Comparison of ENCODE assay signal across 1 cellular context in the genomic region with DNA sequence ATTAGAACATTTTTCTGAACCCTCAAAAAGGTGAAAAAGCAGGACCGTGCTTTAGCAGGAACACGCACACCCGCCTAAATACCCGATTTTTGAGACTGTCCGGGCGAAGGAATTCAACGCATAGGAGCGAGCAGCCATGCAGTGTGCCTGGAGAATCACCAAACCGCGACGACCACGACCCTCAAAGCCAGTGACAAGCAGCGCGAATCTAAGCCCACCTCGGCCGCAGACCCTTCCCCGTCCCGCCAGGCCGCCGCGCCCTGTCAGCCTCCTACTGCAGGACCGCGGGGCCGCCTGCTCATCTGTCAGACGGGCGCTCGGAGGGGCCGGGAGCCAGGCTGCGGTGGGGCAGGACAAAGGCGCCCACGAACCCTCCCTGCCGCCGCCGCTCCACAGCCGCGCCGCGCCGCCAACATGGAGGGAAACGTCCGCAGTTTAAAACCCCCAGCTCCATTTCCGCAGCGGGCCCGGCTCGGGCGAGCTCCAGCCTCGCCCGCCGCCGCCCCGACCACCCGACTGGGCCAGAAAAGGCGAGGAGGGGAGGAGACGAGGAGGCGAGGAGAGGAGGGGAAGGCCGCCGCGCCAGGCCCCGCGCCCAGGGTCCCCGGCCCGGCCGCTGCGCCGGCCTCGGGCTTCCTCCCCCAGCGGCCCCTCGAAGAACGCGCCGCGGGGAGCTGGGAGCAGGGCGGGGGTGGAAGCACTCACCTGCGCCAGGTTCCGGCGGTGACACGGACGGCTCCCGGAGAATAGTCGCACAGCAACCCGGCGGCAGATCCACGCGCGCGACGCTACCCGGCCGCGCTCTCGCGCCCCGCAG.
TF ChIP-seq lines count a peak whose summit lies in the region.

TSS of gene LBR (minus strand) at position 790 of the 817 bp plus-strand sequence. CDS start 3,963 bp downstream, outside the sequence.

TF ChIP-seq in HepG2, 621 proteins besides CTCF, POLR2A, EP300 and RAD21 (continued from another document and continues in another):
- TF ChIP-seq ZBED4 (CRISPR knock-in tag; IDR thresholded peaks at IDR 0.05; ENCODE audit: borderline replicate concordance) (peak; percentile 32; the same call in 1 of the 2 replicates), HOXD1 (CRISPR knock-in tag; IDR thresholded peaks at IDR 0.05) (no peak), CCDC6 (CRISPR knock-in tag; IDR thresholded peaks at IDR 0.05) (no peak), TOE1 (CRISPR knock-in tag; IDR thresholded peaks at IDR 0.05) (no peak), HNRNPUL1 (IDR thresholded peaks at IDR 0.05; ENCODE audit: low read depth, low read length) (no peak), GABPB1 (CRISPR knock-in tag; IDR thresholded peaks at IDR 0.05) (no peak), AGO1 (IDR thresholded peaks at IDR 0.05; ENCODE audit: low read depth, low read length, poor library complexity, severe bottlenecking) (no peak), ZNF841 (CRISPR knock-in tag; IDR thresholded peaks at IDR 0.05; ENCODE audit: borderline replicate concordance) (no peak), KMT2B (CRISPR knock-in tag; IDR thresholded peaks at IDR 0.05) (no peak; the same call in 1 of the 2 replicates), TFDP1 (CRISPR knock-in tag; IDR thresholded peaks at IDR 0.05; ENCODE audit: borderline replicate concordance) (no peak), TARDBP (CRISPR knock-in tag; IDR thresholded peaks at IDR 0.05) (no peak), KLF6 (CRISPR knock-in tag; IDR thresholded peaks at IDR 0.05) (no peak), AKAP8 (CRISPR knock-in tag; IDR thresholded peaks at IDR 0.05) (no peak; the same call in 1 of the 2 replicates), NFE2L1 (CRISPR knock-in tag; IDR thresholded peaks at IDR 0.05; ENCODE audit: borderline replicate concordance) (no peak), SP2 (CRISPR knock-in tag; IDR thresholded peaks at IDR 0.05) (no peak), AGO2 (optimal IDR thresholded peaks at IDR 0.05; ENCODE audit: low read depth, low read length) (peak; percentile 61), ZNF121 (CRISPR knock-in tag; IDR thresholded peaks at IDR 0.05) (no peak), JUN (CRISPR knock-in tag; IDR thresholded peaks at IDR 0.05) (no peak), ATF1 (CRISPR knock-in tag; IDR thresholded peaks at IDR 0.05) (no peak), MEIS2 (CRISPR knock-in tag; IDR thresholded peaks at IDR 0.05) (no peak), ZFP62 (CRISPR knock-in tag; IDR thresholded peaks at IDR 0.05) (no peak), HMG20B (CRISPR knock-in tag; conservative IDR thresholded peaks at IDR 0.05) (no peak), SNAI1 (CRISPR knock-in tag; IDR thresholded peaks at IDR 0.05; ENCODE audit: borderline replicate concordance) (no peak), MTA3 (CRISPR knock-in tag; IDR thresholded peaks at IDR 0.05) (no peak), SMARCE1 (IDR thresholded peaks at IDR 0.05; ENCODE audit: borderline replicate concordance) (no peak), MBNL3 (CRISPR knock-in tag; conservative IDR thresholded peaks at IDR 0.05) (no peak), NR1H2 (CRISPR knock-in tag; IDR thresholded peaks at IDR 0.05; ENCODE audit: borderline replicate concordance, low read depth) (no peak), SSRP1 (CRISPR knock-in tag; IDR thresholded peaks at IDR 0.05) (no peak), SALL1 (CRISPR knock-in tag; IDR thresholded peaks at IDR 0.05) (no peak), SOX5 (CRISPR knock-in tag; IDR thresholded peaks at IDR 0.05; ENCODE audit: borderline replicate concordance) (no peak), YY1 (IDR thresholded peaks at IDR 0.05; ENCODE audit: insufficient read depth, insufficient replicate concordance, low read depth, low read length) (no peak), ZNF20 (CRISPR knock-in tag; IDR thresholded peaks at IDR 0.05) (no peak), ZBTB3 (CRISPR knock-in tag; IDR thresholded peaks at IDR 0.05; ENCODE audit: borderline replicate concordance, low read depth) (no peak), MXI1 (IDR thresholded peaks at IDR 0.05; ENCODE audit: borderline replicate concordance, low read depth, low read length) (peak; percentile 13; the same call in 1 of the 3 replicates), ZFY (CRISPR knock-in tag; IDR thresholded peaks at IDR 0.05) (peak; percentile 84), SIX4 (CRISPR knock-in tag; IDR thresholded peaks at IDR 0.05) (no peak), TBX2 (CRISPR knock-in tag; IDR thresholded peaks at IDR 0.05; ENCODE audit: borderline replicate concordance) (no peak), ISX (CRISPR knock-in tag; conservative IDR thresholded peaks at IDR 0.05) (no peak), ZNF337 (CRISPR knock-in tag; IDR thresholded peaks at IDR 0.05; ENCODE audit: borderline replicate concordance, low read depth) (no peak), SKIL (CRISPR knock-in tag; IDR thresholded peaks at IDR 0.05; ENCODE audit: borderline replicate concordance) (no peak), ZNF678 (CRISPR knock-in tag; IDR thresholded peaks at IDR 0.05) (no peak), HDAC2 (CRISPR knock-in tag; IDR thresholded peaks at IDR 0.05) (no peak), NKX3-1 (CRISPR knock-in tag; IDR thresholded peaks at IDR 0.05) (no peak), JUND (CRISPR knock-in tag; IDR thresholded peaks at IDR 0.05) (no peak), RBM39 (IDR thresholded peaks at IDR 0.05; ENCODE audit: low read depth, low read length, poor library complexity, severe bottlenecking) (no peak), EZH2 (conservative IDR thresholded peaks at IDR 0.05; ENCODE audit: low read depth, low read length) (no peak), ZNF543 (CRISPR knock-in tag; IDR thresholded peaks at IDR 0.05) (no peak), CC2D1A (CRISPR knock-in tag; IDR thresholded peaks at IDR 0.05) (no peak)
- TF ChIP-seq, protein P1, sequence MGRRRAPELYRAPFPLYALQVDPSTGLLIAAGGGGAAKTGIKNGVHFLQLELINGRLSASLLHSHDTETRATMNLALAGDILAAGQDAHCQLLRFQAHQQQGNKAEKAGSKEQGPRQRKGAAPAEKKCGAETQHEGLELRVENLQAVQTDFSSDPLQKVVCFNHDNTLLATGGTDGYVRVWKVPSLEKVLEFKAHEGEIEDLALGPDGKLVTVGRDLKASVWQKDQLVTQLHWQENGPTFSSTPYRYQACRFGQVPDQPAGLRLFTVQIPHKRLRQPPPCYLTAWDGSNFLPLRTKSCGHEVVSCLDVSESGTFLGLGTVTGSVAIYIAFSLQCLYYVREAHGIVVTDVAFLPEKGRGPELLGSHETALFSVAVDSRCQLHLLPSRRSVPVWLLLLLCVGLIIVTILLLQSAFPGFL (CRISPR knock-in tag; IDR thresholded peaks at IDR 0.05): no peak
- TF ChIP-seq, protein P2, sequence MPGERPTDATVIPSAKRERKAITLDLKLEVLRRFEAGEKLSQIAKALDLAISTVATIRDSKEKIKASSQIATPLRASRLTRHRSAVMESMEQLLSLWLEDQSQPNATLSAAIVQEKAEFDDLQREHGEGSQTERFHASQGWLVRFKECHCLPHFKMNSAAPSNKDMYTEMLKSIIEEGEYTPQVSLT (CRISPR knock-in tag; IDR thresholded peaks at IDR 0.05; ENCODE audit: borderline replicate concordance, low read depth): no peak
- TF ChIP-seq, protein P3, sequence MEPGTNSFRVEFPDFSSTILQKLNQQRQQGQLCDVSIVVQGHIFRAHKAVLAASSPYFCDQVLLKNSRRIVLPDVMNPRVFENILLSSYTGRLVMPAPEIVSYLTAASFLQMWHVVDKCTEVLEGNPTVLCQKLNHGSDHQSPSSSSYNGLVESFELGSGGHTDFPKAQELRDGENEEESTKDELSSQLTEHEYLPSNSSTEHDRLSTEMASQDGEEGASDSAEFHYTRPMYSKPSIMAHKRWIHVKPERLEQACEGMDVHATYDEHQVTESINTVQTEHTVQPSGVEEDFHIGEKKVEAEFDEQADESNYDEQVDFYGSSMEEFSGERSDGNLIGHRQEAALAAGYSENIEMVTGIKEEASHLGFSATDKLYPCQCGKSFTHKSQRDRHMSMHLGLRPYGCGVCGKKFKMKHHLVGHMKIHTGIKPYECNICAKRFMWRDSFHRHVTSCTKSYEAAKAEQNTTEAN (CRISPR knock-in tag; conservative IDR thresholded peaks at IDR 0.05): no peak
- TF ChIP-seq, protein P4, sequence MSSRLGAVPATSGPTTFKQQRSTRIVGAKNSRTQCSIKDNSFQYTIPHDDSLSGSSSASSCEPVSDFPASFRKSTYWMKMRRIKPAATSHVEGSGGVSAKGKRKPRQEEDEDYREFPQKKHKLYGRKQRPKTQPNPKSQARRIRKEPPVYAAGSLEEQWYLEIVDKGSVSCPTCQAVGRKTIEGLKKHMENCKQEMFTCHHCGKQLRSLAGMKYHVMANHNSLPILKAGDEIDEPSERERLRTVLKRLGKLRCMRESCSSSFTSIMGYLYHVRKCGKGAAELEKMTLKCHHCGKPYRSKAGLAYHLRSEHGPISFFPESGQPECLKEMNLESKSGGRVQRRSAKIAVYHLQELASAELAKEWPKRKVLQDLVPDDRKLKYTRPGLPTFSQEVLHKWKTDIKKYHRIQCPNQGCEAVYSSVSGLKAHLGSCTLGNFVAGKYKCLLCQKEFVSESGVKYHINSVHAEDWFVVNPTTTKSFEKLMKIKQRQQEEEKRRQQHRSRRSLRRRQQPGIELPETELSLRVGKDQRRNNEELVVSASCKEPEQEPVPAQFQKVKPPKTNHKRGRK (CRISPR knock-in tag; IDR thresholded peaks at IDR 0.05): no peak
- TF ChIP-seq, protein P5, sequence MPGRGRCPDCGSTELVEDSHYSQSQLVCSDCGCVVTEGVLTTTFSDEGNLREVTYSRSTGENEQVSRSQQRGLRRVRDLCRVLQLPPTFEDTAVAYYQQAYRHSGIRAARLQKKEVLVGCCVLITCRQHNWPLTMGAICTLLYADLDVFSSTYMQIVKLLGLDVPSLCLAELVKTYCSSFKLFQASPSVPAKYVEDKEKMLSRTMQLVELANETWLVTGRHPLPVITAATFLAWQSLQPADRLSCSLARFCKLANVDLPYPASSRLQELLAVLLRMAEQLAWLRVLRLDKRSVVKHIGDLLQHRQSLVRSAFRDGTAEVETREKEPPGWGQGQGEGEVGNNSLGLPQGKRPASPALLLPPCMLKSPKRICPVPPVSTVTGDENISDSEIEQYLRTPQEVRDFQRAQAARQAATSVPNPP (CRISPR knock-in tag; IDR thresholded peaks at IDR 0.05): no peak
- TF ChIP-seq, protein P6, sequence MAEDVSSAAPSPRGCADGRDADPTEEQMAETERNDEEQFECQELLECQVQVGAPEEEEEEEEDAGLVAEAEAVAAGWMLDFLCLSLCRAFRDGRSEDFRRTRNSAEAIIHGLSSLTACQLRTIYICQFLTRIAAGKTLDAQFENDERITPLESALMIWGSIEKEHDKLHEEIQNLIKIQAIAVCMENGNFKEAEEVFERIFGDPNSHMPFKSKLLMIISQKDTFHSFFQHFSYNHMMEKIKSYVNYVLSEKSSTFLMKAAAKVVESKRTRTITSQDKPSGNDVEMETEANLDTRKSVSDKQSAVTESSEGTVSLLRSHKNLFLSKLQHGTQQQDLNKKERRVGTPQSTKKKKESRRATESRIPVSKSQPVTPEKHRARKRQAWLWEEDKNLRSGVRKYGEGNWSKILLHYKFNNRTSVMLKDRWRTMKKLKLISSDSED (CRISPR knock-in tag; IDR thresholded peaks at IDR 0.05): no peak
